In genomic region chr7:149329787-149330334, GRCh38 we compare ENCODE assay signal across 1 cellular context.
TF ChIP-seq lines count a peak whose summit lies in the region.

No MANE protein-coding gene starts in this region.

TF ChIP-seq in HepG2, 621 proteins besides CTCF, POLR2A, EP300 and RAD21 (continued from another document):
- 0 out of 2 replicates have a peak, but pooled peaks have one; percentile 70 for TF ChIP-seq FOXO4 (CRISPR knock-in tag; conservative IDR thresholded peaks at IDR 0.05)
- no peak for TF ChIP-seq CENPBD1 (CRISPR knock-in tag; IDR thresholded peaks at IDR 0.05; ENCODE audit: borderline replicate concordance, low read depth)
- no peak for TF ChIP-seq ZNF367 (CRISPR knock-in tag; IDR thresholded peaks at IDR 0.05; ENCODE audit: borderline replicate concordance)
- TF ChIP-seq ZMYM3 (CRISPR knock-in tag; IDR thresholded peaks at IDR 0.05), result peak; percentile 4; the same call in 1 of the 2 replicates
- 0 out of 2 replicates have a peak, but pooled peaks have one; percentile 4 for TF ChIP-seq SALL1 (CRISPR knock-in tag; IDR thresholded peaks at IDR 0.05)
- TF ChIP-seq ZNF674 (CRISPR knock-in tag; IDR thresholded peaks at IDR 0.05; ENCODE audit: low read depth), result no peak
- TF ChIP-seq IRF2 (CRISPR knock-in tag; IDR thresholded peaks at IDR 0.05), result no peak
- no peak for TF ChIP-seq LCORL (IDR thresholded peaks at IDR 0.05)
- TF ChIP-seq LCORL (CRISPR knock-in tag; IDR thresholded peaks at IDR 0.05), result no peak
